1 cellular context compared by ENCODE assay signal in the genomic region with DNA sequence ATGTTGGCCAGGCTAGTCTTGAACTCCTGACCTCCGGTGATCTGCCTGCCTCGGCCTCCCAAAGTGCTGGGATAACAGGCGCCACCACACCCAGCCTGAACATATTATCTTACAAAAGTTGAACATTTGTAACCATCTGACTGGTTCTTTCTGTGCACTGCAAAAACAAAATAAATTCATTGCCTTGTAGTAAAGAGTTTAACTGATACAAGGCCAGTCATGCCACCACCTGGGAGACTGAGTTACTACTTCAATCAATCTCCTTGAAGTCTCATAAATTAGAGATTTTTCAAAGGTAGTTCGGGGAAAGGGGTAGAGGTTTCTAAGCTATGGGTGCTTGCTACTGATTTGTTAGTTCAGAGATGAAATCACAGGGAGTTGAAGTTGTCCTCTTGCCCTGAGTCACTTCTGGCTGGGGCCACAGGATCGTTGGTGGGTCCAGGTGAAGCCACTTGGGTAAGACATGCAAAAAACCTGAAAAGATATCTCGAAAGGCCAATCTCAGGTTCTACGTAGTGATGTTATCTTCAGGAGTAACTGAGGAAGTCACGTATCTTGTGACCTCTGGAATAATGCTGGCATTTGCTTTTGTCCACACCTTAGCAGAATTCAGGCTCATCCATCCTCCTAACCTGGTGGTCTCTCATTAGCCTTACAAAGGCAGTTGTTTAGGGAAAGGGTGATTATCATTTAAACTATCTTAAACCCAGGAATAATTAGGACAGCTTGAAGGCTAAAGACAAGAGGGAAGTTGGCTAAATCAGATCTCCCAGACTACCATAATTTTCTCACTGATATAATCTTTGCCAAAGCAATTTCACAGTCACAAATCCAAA.
TF ChIP-seq lines count a peak whose summit lies in the region.

No MANE protein-coding gene starts in this region.

TF ChIP-seq in WTC11, 78 proteins besides CTCF, POLR2A, EP300 and RAD21 (continued from another document):
- no peak for TF ChIP-seq MYBL2 (CRISPR knock-in tag; IDR thresholded peaks at IDR 0.05)
- TF ChIP-seq ZBTB21 (CRISPR knock-in tag; IDR thresholded peaks at IDR 0.05; ENCODE audit: borderline replicate concordance), result no peak
